In the genomic region with DNA sequence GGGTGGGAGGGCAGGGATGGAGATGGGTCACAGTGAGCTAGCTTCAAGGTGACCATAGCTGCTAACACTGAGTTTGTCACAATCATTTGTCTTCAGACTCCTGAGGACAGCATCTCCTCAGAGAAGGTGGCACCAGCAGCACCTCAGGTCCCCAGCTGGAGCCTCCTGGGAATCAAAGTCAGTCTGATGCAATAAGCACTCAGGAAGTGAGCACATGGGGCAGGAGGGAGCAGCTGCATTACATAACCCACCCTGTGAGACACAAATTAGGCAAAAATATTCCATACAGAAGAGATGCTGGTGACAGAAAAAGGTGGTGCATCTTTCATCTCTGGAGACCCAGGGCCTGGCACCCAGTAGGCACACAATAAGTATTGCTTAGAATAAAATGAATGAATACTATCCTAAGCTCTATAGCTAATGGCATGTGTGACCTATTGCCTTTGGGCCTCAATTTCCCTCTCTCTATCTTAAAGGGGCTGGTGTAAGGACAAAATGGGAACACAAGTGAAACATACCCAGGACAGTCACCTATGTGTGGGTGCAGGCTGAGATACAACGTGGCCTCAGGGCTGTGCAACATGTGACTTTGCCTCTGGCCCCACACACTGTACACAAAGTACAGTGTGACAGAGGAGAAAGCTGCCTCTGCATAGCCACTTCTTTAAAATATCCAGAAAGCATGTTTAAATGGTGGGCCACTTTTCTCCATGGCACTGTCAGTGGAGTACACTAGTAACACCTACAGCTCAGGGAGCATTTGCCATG, we compare ENCODE assay signal across 11 cellular contexts. TPM values are rescaled to one million over a fixed set of nuclear protein-coding genes. Genes with fewer than 3 reads are reported as not detected.
A peak's percentile ranks its signal among the peaks of the same experiment; 100 is the strongest.
DNase-seq lines count a peak whose midpoint lies in the region; ATAC-seq and TF ChIP-seq lines count a peak whose summit lies in the region.
"Had no signal": no experiment of that assay in that cellular context is flagged by ENCODE, and none has a peak within 500 bp of the region (broad histone marks: within the 10 kb centered on the region; RNA-seq: fewer than 3 reads in every experiment).

No MANE protein-coding gene starts in this region.

- H3K9me3 ChIP-seq in DND-41 (ENCODE audit: insufficient read depth, low read length, severe bottlenecking) (no peaks in the 10 kb centered on the region), OCI-LY7 (ENCODE audit: low read length) (no peaks in the 10 kb centered on the region)

- H3K4me3 ChIP-seq in DND-41 (ENCODE audit: low read depth in 1 of 2, low read length in 2 of 2) = no peak overlapping the region
- H3K4me3 ChIP-seq in OCI-LY7 (ENCODE audit: low read depth, low read length, poor library complexity, severe bottlenecking) = no peak overlapping the region

- H3K4me3 Mint-ChIP-seq in activated T-helper 1 cell treated with anti-CD3 and anti-CD28 coated beads, Interleukin-12 subunit alpha, Interleukin-12 subunit beta, Interleukin-2, Interleukin-4 antibody, amounts not matched to agents 30 ng/mL and 10 ng/mL and 1 ng/mL, durations not matched to agents 14 hours and 24 hours and 36 hours = no peak overlapping the region
- H3K4me3 Mint-ChIP-seq in mesothelial cell of epicardium = no peak overlapping the region
- H3K4me3 Mint-ChIP-seq: activated T-cell treated with anti-CD3 and anti-CD28 coated beads, Interleukin-2, amount 50 U/mL, for 4 hours; T-helper 2 cell treated with Interferon-gamma antibody and Interleukin-4, amounts not matched to agents 5 μg/mL and 100 μg/mL, for 36 hours had no signal

- H4K20me1 ChIP-seq in DND-41 (ENCODE audit: insufficient read depth, low read length) (no peaks in the 10 kb centered on the region), OCI-LY7 (ENCODE audit: insufficient read depth, low read length) (no peaks in the 10 kb centered on the region)

- H3K27me3 ChIP-seq in DND-41 (ENCODE audit: insufficient read depth, low read length, poor library complexity) (no peaks in the 10 kb centered on the region), foreskin keratinocyte (no peaks in the 10 kb centered on the region)

- H3K27ac Mint-ChIP-seq in activated T-helper 1 cell treated with anti-CD3 and anti-CD28 coated beads, Interleukin-12 subunit alpha, Interleukin-12 subunit beta, Interleukin-2, Interleukin-4 antibody, amounts not matched to agents 30 ng/mL and 10 ng/mL and 1 ng/mL, durations not matched to agents 14 hours and 24 hours and 36 hours = no peak overlapping the region
- H3K27ac Mint-ChIP-seq in mesothelial cell of epicardium = no peak overlapping the region

- H3K4me1 Mint-ChIP-seq in activated T-helper 1 cell treated with anti-CD3 and anti-CD28 coated beads, Interleukin-12 subunit alpha, Interleukin-12 subunit beta, Interleukin-2, Interleukin-4 antibody, amounts not matched to agents 30 ng/mL and 10 ng/mL and 1 ng/mL, durations not matched to agents 14 hours and 24 hours and 36 hours (ENCODE audit: low read depth) = peaks cover 28% of the 10 kb centered on the region
- H3K4me1 Mint-ChIP-seq in mesothelial cell of epicardium = no peaks in the 10 kb centered on the region

- H3K27ac ChIP-seq in DND-41 (ENCODE audit: low read length) = peak overlapping the region; percentile 26
- H3K27ac ChIP-seq in OCI-LY7 (ENCODE audit: low read depth, low read length, poor library complexity, severe bottlenecking) = peak overlapping the region; percentile 20
- no peak overlapping the region for H3K27ac ChIP-seq in foreskin keratinocyte

- H3K9ac ChIP-seq in DND-41 (ENCODE audit: low read depth, low read length) = peak overlapping the region; percentile 4; the same call in 1 of the 2 replicates

- DNase-seq in DND-41 = peak; percentile 66
- DNase-seq in OCI-LY7 (ENCODE audit: low spot score) = peak; percentile 73
- peak; percentile 7 to 13 for DNase-seq in foreskin keratinocyte
- DNase-seq in epidermal melanocyte (ENCODE audit: insufficient read length, low spot score) = no peak
- no peak for DNase-seq in activated T-helper 1 cell treated with anti-CD3 and anti-CD28 coated beads, Interleukin-12 subunit alpha, Interleukin-12 subunit beta, Interleukin-2, Interleukin-4 antibody, amounts not matched to agents 30 ng/mL and 10 ng/mL and 1 ng/mL, durations not matched to agents 14 hours and 24 hours and 36 hours (ENCODE audit: low spot score)
- DNase-seq in mesothelial cell of epicardium (ENCODE audit: low spot score in 2 of 2, unreplicated experiment in 2 of 2) = no peak
- DNase-seq: activated T-cell treated with anti-CD3 and anti-CD28 coated beads, Interleukin-2, amount 50 U/mL, for 4 hours; NCI-H510A had no signal

- no peaks in the 10 kb centered on the region for H3K27me3 Mint-ChIP-seq in activated T-helper 1 cell treated with anti-CD3 and anti-CD28 coated beads, Interleukin-12 subunit alpha, Interleukin-12 subunit beta, Interleukin-2, Interleukin-4 antibody, amounts not matched to agents 30 ng/mL and 10 ng/mL and 1 ng/mL, durations not matched to agents 14 hours and 24 hours and 36 hours (ENCODE audit: insufficient read depth)
- H3K27me3 Mint-ChIP-seq in mesothelial cell of epicardium (ENCODE audit: low read depth) = no peaks in the 10 kb centered on the region

- no TSS peak for BruUV-seq in OCI-LY7 (replicated peaks; lab: Mats Ljungman, UMichigan)

- H3K4me1 ChIP-seq in DND-41 (ENCODE audit: insufficient read depth, low read length) (peaks cover 25% of the 10 kb centered on the region), OCI-LY7 (ENCODE audit: insufficient read depth, low read length, poor library complexity, severe bottlenecking) (peaks cover 21% of the 10 kb centered on the region), foreskin keratinocyte (peaks cover 6% of the 10 kb centered on the region)

- POLR2A ChIA-PET in OCI-LY7 (lab: Charles Lee) = interaction anchor here (1.0 to 1.7 kb wide), 6 partner anchors 9 to 771 kb away, joined by 3 to 7 read pairs (median 4); no protein-coding TSS in a partner anchor

- H3K36me3 ChIP-seq in DND-41 (ENCODE audit: insufficient read depth, low read length) = peaks cover 31% of the 10 kb centered on the region; the same call in 1 of the 2 replicates
- peaks cover 29% of the 10 kb centered on the region; the same call in 1 of the 2 replicates for H3K36me3 ChIP-seq in OCI-LY7 (ENCODE audit: insufficient read depth, low read length)

- H3K36me3 Mint-ChIP-seq in activated T-helper 1 cell treated with anti-CD3 and anti-CD28 coated beads, Interleukin-12 subunit alpha, Interleukin-12 subunit beta, Interleukin-2, Interleukin-4 antibody, amounts not matched to agents 30 ng/mL and 10 ng/mL and 1 ng/mL, durations not matched to agents 14 hours and 24 hours and 36 hours (ENCODE audit: low read depth) = peaks cover 36% of the 10 kb centered on the region
- H3K36me3 Mint-ChIP-seq in mesothelial cell of epicardium = peaks cover 1% of the 10 kb centered on the region

- no peaks in the 10 kb centered on the region for H3K9me3 Mint-ChIP-seq in activated T-helper 1 cell treated with anti-CD3 and anti-CD28 coated beads, Interleukin-12 subunit alpha, Interleukin-12 subunit beta, Interleukin-2, Interleukin-4 antibody, amounts not matched to agents 30 ng/mL and 10 ng/mL and 1 ng/mL, durations not matched to agents 14 hours and 24 hours and 36 hours
- H3K9me3 Mint-ChIP-seq in mesothelial cell of epicardium = no peaks in the 10 kb centered on the region
- H3K9me3 Mint-ChIP-seq: activated T-cell treated with anti-CD3 and anti-CD28 coated beads, Interleukin-2, amount 50 U/mL, for 4 hours; T-helper 2 cell treated with Interferon-gamma antibody and Interleukin-4, amounts not matched to agents 5 μg/mL and 100 μg/mL, for 36 hours had no signal

- peak overlapping the region; percentile 6; the same call in 1 of the 2 replicates for H2AFZ ChIP-seq in DND-41 (ENCODE audit: low read depth, low read length)
- no peak overlapping the region; the same call in 1 of the 2 replicates for H2AFZ ChIP-seq in OCI-LY7 (ENCODE audit: low read length)

- CTCF ChIA-PET in OCI-LY7 (lab: Charles Lee; ENCODE audit: unreplicated experiment) = interaction anchor here (0.6 to 0.8 kb wide), 2 partner anchors 9 kb away, joined by 3 read pairs; no protein-coding TSS in a partner anchor

- no peak for TF ChIP-seq CTCF in DND-41 (IDR thresholded peaks at IDR 0.05; ENCODE audit: borderline replicate concordance, extremely low read depth, low read length, poor library complexity, severe bottlenecking)
- no peak for TF ChIP-seq CTCF in OCI-LY7 (conservative IDR thresholded peaks at IDR 0.05; ENCODE audit: low read length)
- TF ChIP-seq CTCF in foreskin keratinocyte (conservative IDR thresholded peaks at IDR 0.05) = no peak
- no peak for TF ChIP-seq CTCF in mesothelial cell of epicardium (IDR thresholded peaks at IDR 0.05; ENCODE audit: unreplicated experiment)

- intact Hi-C loops in OCI-LY7 (cut with micrococcal nuclease; ENCODE audit: unreplicated experiment) = loop anchor here (1.0 kb wide), 1 partner anchor 37 kb away; a partner anchor contains a TSS
- intact Hi-C loops in activated T-helper 1 cell treated with anti-CD3 and anti-CD28 coated beads, Interleukin-12 subunit alpha, Interleukin-12 subunit beta, Interleukin-2, Interleukin-4 antibody, amounts not matched to agents 30 ng/mL and 10 ng/mL and 1 ng/mL, durations not matched to agents 14 hours and 24 hours and 36 hours (cut with micrococcal nuclease) = no loop called here

- H3K79me2 ChIP-seq in DND-41 (ENCODE audit: insufficient read depth, low read length) (peaks cover 12% of the 10 kb centered on the region), OCI-LY7 (ENCODE audit: insufficient read depth, low read depth, low read length) (no peaks in the 10 kb centered on the region; the same call in 1 of the 2 replicates)

- H3K4me2 ChIP-seq in DND-41 (ENCODE audit: insufficient read depth, low read length) (no peak overlapping the region), OCI-LY7 (ENCODE audit: low read length) (peak overlapping the region; percentile 35; the same call in 1 of the 2 replicates)

- ATAC-seq in DND-41 (ENCODE audit: insufficient read depth, low read depth) (peak; percentile 91), GM21717 (IDR thresholded peaks at IDR 0.05; ENCODE audit: unreplicated experiment) (peak; percentile 48), foreskin keratinocyte (no peak), HG03039 (IDR thresholded peaks at IDR 0.05; ENCODE audit: unreplicated experiment) (no peak)
- ATAC-seq: activated T-cell treated with anti-CD3 and anti-CD28 coated beads, Interleukin-2, amount 50 U/mL, for 4 hours had no signal

- H3K9me2 ChIP-seq in OCI-LY7 (ENCODE audit: insufficient read depth, low read length) = no peaks in the 10 kb centered on the region

RNA-seq across cellular contexts. Expression of a gene that starts 37.1 kb away (rescaled TPM):
- 29.2 and 35.4 TPM in 2 replicates for total RNA-seq in OCI-LY7 (2014; rRNA removed; shearing (Covaris generic))
- 57.0 and 60.5 TPM in 2 replicates for total RNA-seq in OCI-LY7 (2022)
- total RNA-seq in foreskin keratinocyte = 6.5 and 10.2 TPM in 2 replicates
- 2.8 and 5.7 TPM in 2 replicates for polyA plus RNA-seq in foreskin keratinocyte
- 85.2 and 87.8 TPM in 2 replicates for total RNA-seq in activated T-helper 1 cell treated with anti-CD3 and anti-CD28 coated beads, Interleukin-12 subunit alpha, Interleukin-12 subunit beta, Interleukin-2, Interleukin-4 antibody, amounts not matched to agents 30 ng/mL and 10 ng/mL and 1 ng/mL, durations not matched to agents 14 hours and 24 hours and 36 hours
- total RNA-seq in mesothelial cell of epicardium = 7.9 to 9.5 TPM (median 9.3 TPM) in 3 replicates

Comparison
In these comparisons a context has a peak if more than half of its experiments do, and no peak if none do; other contexts are left out.
1. ATAC-seq: peak in DND-41 (single experiment) and GM21717 (single experiment); none in foreskin keratinocyte (single experiment) and HG03039 (single experiment).
2. DNase-seq: peak in DND-41 (single experiment), OCI-LY7 (single experiment) and foreskin keratinocyte (2 of 2); none in epidermal melanocyte (single experiment), activated T-helper 1 cell treated with anti-CD3 and anti-CD28 coated beads, Interleukin-12 subunit alpha, Interleukin-12 subunit beta, Interleukin-2, Interleukin-4 antibody, amounts not matched to agents 30 ng/mL and 10 ng/mL and 1 ng/mL, durations not matched to agents 14 hours and 24 hours and 36 hours (single experiment) and mesothelial cell of epicardium (0 of 2).